Comparison of ENCODE assay signal across 8 cellular contexts in genomic region chr13:41356385-41356648, GRCh38. TPM values are rescaled to one million over a fixed set of nuclear protein-coding genes. Genes with fewer than 3 reads are reported as not detected.
DNase-seq lines count a peak whose midpoint lies in the region; ATAC-seq and TF ChIP-seq lines count a peak whose summit lies in the region.
"Not testable (repeated sequence)": the region's sequence is repeated elsewhere in the genome, so short reads cannot be mapped to it uniquely, and the experiment has no call there.

No MANE protein-coding gene starts in this region.

- TF ChIP-seq CTCF in CD14-positive monocyte (IDR thresholded peaks at IDR 0.05); VCaP (conservative IDR thresholded peaks at IDR 0.05); natural killer cell (IDR thresholded peaks at IDR 0.05): not testable (repeated sequence)

- peak overlapping the region; percentile 0; the same call in 1 of the 2 replicates for H3K4me3 ChIP-seq in Jurkat, Clone E6-1 (ENCODE audit: low read length)
- H3K4me3 ChIP-seq in effector memory CD4-positive, alpha-beta T cell (ENCODE audit: insufficient read depth, low read depth, low read length, poor library complexity, severe bottlenecking) = peak overlapping the region; percentile 19

- H3K36me3 ChIP-seq in effector memory CD4-positive, alpha-beta T cell (ENCODE audit: control insufficient read depth, insufficient read depth, low read length) = not testable (repeated sequence)

- not testable (repeated sequence) for DNase-seq in CD14-positive monocyte (ENCODE audit: low spot score); Jurkat, Clone E6-1 (ENCODE audit: low read depth, low spot score); activated CD8-positive, alpha-beta memory T cell treated with anti-CD3 and anti-CD28 coated beads, Interleukin-2, amount 10 ng/mL, durations not matched to agents 7 days and 5 days; effector memory CD4-positive, alpha-beta T cell; natural killer cell; stimulated activated naive CD8-positive, alpha-beta T cell treated with anti-CD3 and anti-CD28 coated beads, Interleukin-15, amount 100 ng/mL, for 72 hours

- peak overlapping the region in 1 of 2 donors; percentile 61 for H3K4me3 Mint-ChIP-seq in CD14-positive monocyte
- peak overlapping the region; percentile 23 for H3K4me3 Mint-ChIP-seq in activated CD8-positive, alpha-beta memory T cell treated with anti-CD3 and anti-CD28 coated beads, Interleukin-2, amount 10 ng/mL, durations not matched to agents 7 days and 5 days
- peak overlapping the region; percentile 69 for H3K4me3 Mint-ChIP-seq in activated naive CD4-positive, alpha-beta T cell treated with anti-CD3 and anti-CD28 coated beads, Interleukin-2, amount 50 U/mL, for 24 hours
- not testable (repeated sequence) for H3K4me3 Mint-ChIP-seq in natural killer cell
- H3K4me3 Mint-ChIP-seq in stimulated activated naive CD8-positive, alpha-beta T cell treated with anti-CD3 and anti-CD28 coated beads, Interleukin-15, amount 100 ng/mL, for 72 hours = peak overlapping the region; percentile 68 to 80

- H3K36me3 Mint-ChIP-seq in CD14-positive monocyte (peaks cover 37 to 41% of the 10 kb centered on the region in 2 donors), natural killer cell (peaks cover 19% of the 10 kb centered on the region)
- peaks cover 33% of the 10 kb centered on the region for H3K36me3 Mint-ChIP-seq in activated CD8-positive, alpha-beta memory T cell treated with anti-CD3 and anti-CD28 coated beads, Interleukin-2, amount 10 ng/mL, durations not matched to agents 7 days and 5 days
- H3K36me3 Mint-ChIP-seq in activated naive CD4-positive, alpha-beta T cell treated with anti-CD3 and anti-CD28 coated beads, Interleukin-2, amount 50 U/mL, for 24 hours = peaks cover 17% of the 10 kb centered on the region

- not testable (repeated sequence) for H3K9me3 Mint-ChIP-seq in CD14-positive monocyte; activated CD8-positive, alpha-beta memory T cell treated with anti-CD3 and anti-CD28 coated beads, Interleukin-2, amount 10 ng/mL, durations not matched to agents 7 days and 5 days (ENCODE audit: low read depth); activated naive CD4-positive, alpha-beta T cell treated with anti-CD3 and anti-CD28 coated beads, Interleukin-2, amount 50 U/mL, for 24 hours; natural killer cell; stimulated activated naive CD8-positive, alpha-beta T cell treated with anti-CD3 and anti-CD28 coated beads, Interleukin-15, amount 100 ng/mL, for 72 hours

- not testable (repeated sequence) for H3K27me3 Mint-ChIP-seq in CD14-positive monocyte (ENCODE audit: low read depth in 3 of 3); activated CD8-positive, alpha-beta memory T cell treated with anti-CD3 and anti-CD28 coated beads, Interleukin-2, amount 10 ng/mL, durations not matched to agents 7 days and 5 days; activated naive CD4-positive, alpha-beta T cell treated with anti-CD3 and anti-CD28 coated beads, Interleukin-2, amount 50 U/mL, for 24 hours; natural killer cell (ENCODE audit: low read depth in 2 of 2); stimulated activated naive CD8-positive, alpha-beta T cell treated with anti-CD3 and anti-CD28 coated beads, Interleukin-15, amount 100 ng/mL, for 72 hours

- H3K4me1 Mint-ChIP-seq in CD14-positive monocyte = peaks cover 27% of the 10 kb centered on the region
- peaks cover 31% of the 10 kb centered on the region for H3K4me1 Mint-ChIP-seq in activated CD8-positive, alpha-beta memory T cell treated with anti-CD3 and anti-CD28 coated beads, Interleukin-2, amount 10 ng/mL, durations not matched to agents 7 days and 5 days
- H3K4me1 Mint-ChIP-seq in activated naive CD4-positive, alpha-beta T cell treated with anti-CD3 and anti-CD28 coated beads, Interleukin-2, amount 50 U/mL, for 24 hours = peaks cover 86% of the 10 kb centered on the region
- H3K4me1 Mint-ChIP-seq in natural killer cell = peaks cover 29 to 30% of the 10 kb centered on the region in 2 donors
- H3K4me1 Mint-ChIP-seq in stimulated activated naive CD8-positive, alpha-beta T cell treated with anti-CD3 and anti-CD28 coated beads, Interleukin-15, amount 100 ng/mL, for 72 hours = peaks cover 49% of the 10 kb centered on the region

- not testable (repeated sequence) for H3K27me3 ChIP-seq in effector memory CD4-positive, alpha-beta T cell (replicated peaks; ENCODE audit: control insufficient read depth, insufficient read depth, low read length, poor library complexity, severe bottlenecking)

- not testable (repeated sequence) for ATAC-seq in activated CD8-positive, alpha-beta memory T cell treated with anti-CD3 and anti-CD28 coated beads, Interleukin-2, amount 10 ng/mL, durations not matched to agents 7 days and 5 days; stimulated activated naive CD8-positive, alpha-beta T cell treated with anti-CD3 and anti-CD28 coated beads, Interleukin-15, amount 100 ng/mL, for 72 hours
- peak in 1 of 3 donors; percentile 21 for ATAC-seq in natural killer cell

- peak overlapping the region; percentile 85 to 93 (median 91) for H3K27ac Mint-ChIP-seq in CD14-positive monocyte
- H3K27ac Mint-ChIP-seq in activated CD8-positive, alpha-beta memory T cell treated with anti-CD3 and anti-CD28 coated beads, Interleukin-2, amount 10 ng/mL, durations not matched to agents 7 days and 5 days = peak overlapping the region; percentile 85
- H3K27ac Mint-ChIP-seq in activated naive CD4-positive, alpha-beta T cell treated with anti-CD3 and anti-CD28 coated beads, Interleukin-2, amount 50 U/mL, for 24 hours = peak overlapping the region; percentile 94
- peak overlapping the region; percentile 83 to 85 for H3K27ac Mint-ChIP-seq in natural killer cell
- H3K27ac Mint-ChIP-seq in stimulated activated naive CD8-positive, alpha-beta T cell treated with anti-CD3 and anti-CD28 coated beads, Interleukin-15, amount 100 ng/mL, for 72 hours = peak overlapping the region; percentile 97

- intact Hi-C loops in CD14-positive monocyte (cut with micrococcal nuclease) = loop anchor here (10.0 kb wide), 2 partner anchors 298 to 758 kb away; no protein-coding TSS in a partner anchor
- intact Hi-C loops in natural killer cell (cut with micrococcal nuclease) = not testable (repeated sequence)

- not testable (repeated sequence) for H3K9me3 ChIP-seq in effector memory CD4-positive, alpha-beta T cell (ENCODE audit: control insufficient read depth, low read length)

- CTCF ChIA-PET in activated CD8-positive, alpha-beta memory T cell treated with anti-CD3 and anti-CD28 coated beads, Interleukin-2, amount 10 ng/mL, durations not matched to agents 7 days and 5 days (lab: Charles Lee) = interaction anchor here (1.9 kb wide), 1 partner anchor 296 kb away, joined by 6 read pairs; no protein-coding TSS in a partner anchor

- peaks cover 60% of the 10 kb centered on the region for H3K4me1 ChIP-seq in effector memory CD4-positive, alpha-beta T cell (ENCODE audit: control insufficient read depth, insufficient read depth, low read length, poor library complexity, severe bottlenecking)

- 0 out of 2 replicates have a peak overlapping the region, but pooled peaks have one; percentile 4 for H3K27ac ChIP-seq in VCaP
- peak overlapping the region; percentile 82 for H3K27ac ChIP-seq in effector memory CD4-positive, alpha-beta T cell (ENCODE audit: insufficient read depth, low read length, poor library complexity, severe bottlenecking)

RNA-seq across cellular contexts. Expression of gene NAA16, which starts 45.2 kb away (rescaled TPM):
- polyA plus RNA-seq in CD14-positive monocyte = 1 to 10 TPM; 3.8 to 5.9 TPM
- polyA plus RNA-seq in Jurkat, Clone E6-1 (2012; ENCODE audit: insufficient read depth, insufficient read length) = 22.6 TPM
- 10 to 100 TPM; 27.8 to 27.9 TPM for total RNA-seq in activated CD8-positive, alpha-beta memory T cell treated with anti-CD3 and anti-CD28 coated beads, Interleukin-2, amount 10 ng/mL, durations not matched to agents 7 days and 5 days
- total RNA-seq in natural killer cell = 10 to 100 TPM; 49.4 to 55.3 (median 53.1) TPM
